In the genomic region with DNA sequence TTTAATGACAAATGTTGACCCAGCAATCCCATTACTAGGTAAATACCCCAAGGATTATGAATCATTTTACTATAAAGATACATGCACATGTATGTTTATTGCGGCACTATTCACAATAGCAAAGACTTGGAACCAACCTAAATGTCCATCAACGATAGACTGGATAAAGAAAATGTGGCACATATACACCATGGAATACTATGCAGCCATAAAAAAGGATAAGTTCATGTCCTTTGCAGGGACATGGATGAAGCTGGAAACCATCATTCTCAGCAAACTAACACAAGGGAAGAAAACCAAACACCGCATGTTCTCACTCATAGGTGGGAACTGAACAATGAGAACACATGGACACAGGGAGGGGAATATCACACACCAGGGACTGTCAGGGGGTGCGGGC, we compare ENCODE assay signal across 1 cellular context.
A peak's percentile ranks its signal among the peaks of the same experiment; 100 is the strongest.
TF ChIP-seq lines count a peak whose summit lies in the region.

No MANE protein-coding gene starts in this region.

TF ChIP-seq in HEK293, 187 proteins besides CTCF, POLR2A, EP300 and RAD21:
- TF ChIP-seq, protein P1, sequence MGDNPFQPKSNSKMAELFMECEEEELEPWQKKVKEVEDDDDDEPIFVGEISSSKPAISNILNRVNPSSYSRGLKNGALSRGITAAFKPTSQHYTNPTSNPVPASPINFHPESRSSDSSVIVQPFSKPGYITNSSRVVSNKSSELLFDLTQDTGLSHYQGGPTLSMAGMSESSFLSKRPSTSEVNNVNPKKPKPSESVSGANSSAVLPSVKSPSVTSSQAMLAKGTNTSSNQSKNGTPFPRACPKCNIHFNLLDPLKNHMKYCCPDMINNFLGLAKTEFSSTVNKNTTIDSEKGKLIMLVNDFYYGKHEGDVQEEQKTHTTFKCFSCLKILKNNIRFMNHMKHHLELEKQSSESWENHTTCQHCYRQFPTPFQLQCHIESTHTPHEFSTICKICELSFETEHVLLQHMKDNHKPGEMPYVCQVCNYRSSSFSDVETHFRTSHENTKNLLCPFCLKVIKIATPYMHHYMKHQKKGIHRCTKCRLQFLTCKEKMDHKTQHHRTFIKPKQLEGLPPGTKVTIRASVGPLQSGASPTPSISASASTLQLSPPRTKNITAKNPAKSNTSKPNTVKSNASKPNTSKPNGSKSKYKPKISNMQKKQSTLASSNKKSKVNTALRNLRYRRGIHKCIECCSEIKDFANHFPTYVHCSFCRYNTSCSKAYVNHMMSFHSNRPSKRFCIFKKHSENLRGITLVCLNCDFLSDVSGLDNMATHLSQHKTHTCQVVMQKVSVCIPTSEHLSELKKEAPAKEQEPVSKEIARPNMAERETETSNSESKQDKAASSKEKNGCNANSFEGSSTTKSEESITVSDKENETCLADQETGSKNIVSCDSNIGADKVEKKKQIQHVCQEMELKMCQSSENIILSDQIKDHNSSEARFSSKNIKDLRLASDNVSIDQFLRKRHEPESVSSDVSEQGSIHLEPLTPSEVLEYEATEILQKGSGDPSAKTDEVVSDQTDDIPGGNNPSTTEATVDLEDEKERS (tag by site-specific recombination; IDR thresholded peaks at IDR 0.05), result peak; percentile 61; the same call in 1 of the 2 replicates
- TF ChIP-seq ZNF146 (tag by site-specific recombination; IDR thresholded peaks at IDR 0.05), result peak; percentile 93
- TF ChIP-seq, protein P2, sequence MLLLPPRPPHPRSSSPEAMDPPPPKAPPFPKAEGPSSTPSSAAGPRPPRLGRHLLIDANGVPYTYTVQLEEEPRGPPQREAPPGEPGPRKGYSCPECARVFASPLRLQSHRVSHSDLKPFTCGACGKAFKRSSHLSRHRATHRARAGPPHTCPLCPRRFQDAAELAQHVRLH (tag by site-specific recombination; IDR thresholded peaks at IDR 0.05), result peak; percentile 43; the same call in 1 of the 2 replicates
